Comparison of ENCODE assay signal across 8 cellular contexts in genomic region chr2:37832590-37833197, GRCh38.
DNase-seq lines count a peak whose midpoint lies in the region; ATAC-seq and TF ChIP-seq lines count a peak whose summit lies in the region.

No MANE protein-coding gene starts in this region.

- no peaks in the 10 kb centered on the region for H3K27me3 ChIP-seq in hepatocyte
- H3K27me3 ChIP-seq in skeletal muscle satellite cell (ENCODE audit: control insufficient read depth, insufficient read depth, low read length) = no peaks in the 10 kb centered on the region

- H3K27ac ChIP-seq in HEK293 (ENCODE audit: extremely low read depth, low read depth, low read length) (no peak overlapping the region), hepatocyte (no peak overlapping the region)

- H3K4me2 ChIP-seq in hepatocyte (no peak overlapping the region), skeletal muscle satellite cell (ENCODE audit: low read length) (no peak overlapping the region)

- no peaks in the 10 kb centered on the region for H3K9me2 ChIP-seq in hepatocyte (replicated peaks; ENCODE audit: insufficient read depth)

- no peaks in the 10 kb centered on the region for H3K79me2 ChIP-seq in hepatocyte

- no peaks in the 10 kb centered on the region for H3K9me3 Mint-ChIP-seq in T-helper 2 cell treated with Interferon-gamma antibody and Interleukin-4, amounts not matched to agents 5 μg/mL and 100 μg/mL, for 36 hours

- H3K4me3 ChIP-seq in HEK293 (ENCODE audit: low read depth, low read length) = no peak overlapping the region
- no peak overlapping the region for H3K4me3 ChIP-seq in hepatocyte
- H3K4me3 ChIP-seq in skeletal muscle satellite cell (ENCODE audit: low read length) = no peak overlapping the region

- CTCF ChIA-PET in HEK293 (lab: Yijun Ruan, JAX) = interaction anchor here (0.5 to 7.0 kb wide), 56 partner anchors 8 to 664 kb away, joined by 3 to 121 read pairs (median 4); no protein-coding TSS in a partner anchor

- 35% methylated on average over 3 of the region's 3 CpGs for WGBS in hepatocyte (ENCODE audit: low lambda C conversion rate, missing lambda C conversion rate)

- no peaks in the 10 kb centered on the region for H3K36me3 Mint-ChIP-seq in T-helper 2 cell treated with Interferon-gamma antibody and Interleukin-4, amounts not matched to agents 5 μg/mL and 100 μg/mL, for 36 hours (ENCODE audit: low read depth)

- peaks cover 8% of the 10 kb centered on the region for H3K4me1 ChIP-seq in HEK293 (ENCODE audit: control insufficient read depth, insufficient read depth, low read length)
- peaks cover 8% of the 10 kb centered on the region for H3K4me1 ChIP-seq in hepatocyte (ENCODE audit: insufficient read depth)
- peaks cover 34% of the 10 kb centered on the region for H3K4me1 ChIP-seq in skeletal muscle satellite cell (ENCODE audit: control insufficient read depth, insufficient read depth, low read length)

- DNase-seq in DMS153 (lab: John Stamatoyannopoulos, UW) (peak; percentile 76), NCI-H1930 (lab: John Stamatoyannopoulos, UW) (peak; percentile 28 to 52), amygdala (lab: John Stamatoyannopoulos, UW) (peak in 50 of 56 donors; percentile 3 to 89 (median 48)), hepatocyte (ENCODE audit: low spot score) (peak; percentile 89)
- peak; percentile 59 for DNase-seq in T-helper 2 cell treated with Interferon-gamma antibody and Interleukin-4, amounts not matched to agents 5 μg/mL and 100 μg/mL, for 36 hours (ENCODE audit: low spot score)

- no peaks in the 10 kb centered on the region for H3K9me3 ChIP-seq in HEK293 (ENCODE audit: control insufficient read depth, insufficient read depth, low read depth, low read length)
- no peaks in the 10 kb centered on the region for H3K9me3 ChIP-seq in hepatocyte (ENCODE audit: low read depth)
- H3K9me3 ChIP-seq in skeletal muscle satellite cell (replicated peaks; ENCODE audit: low read length) = no peaks in the 10 kb centered on the region

- no peak overlapping the region for H3K27ac Mint-ChIP-seq in T-helper 2 cell treated with Interferon-gamma antibody and Interleukin-4, amounts not matched to agents 5 μg/mL and 100 μg/mL, for 36 hours

- H3K4me3 Mint-ChIP-seq in T-helper 2 cell treated with Interferon-gamma antibody and Interleukin-4, amounts not matched to agents 5 μg/mL and 100 μg/mL, for 36 hours = no peak overlapping the region

- H3K36me3 ChIP-seq in HEK293 (ENCODE audit: control insufficient read depth in 2 of 2, insufficient read depth in 1 of 2, low read length in 2 of 2) = no peaks in the 10 kb centered on the region
- H3K36me3 ChIP-seq in hepatocyte (replicated peaks; ENCODE audit: insufficient read depth, low read depth) = no peaks in the 10 kb centered on the region
- no peaks in the 10 kb centered on the region for H3K36me3 ChIP-seq in skeletal muscle satellite cell (ENCODE audit: insufficient read depth, low read length)

- TF ChIP-seq CTCF in HEK293 (tag by site-specific recombination; IDR thresholded peaks at IDR 0.05) (peak; percentile 78), hepatocyte (IDR thresholded peaks at IDR 0.05; ENCODE audit: poor library complexity) (peak; percentile 81)

- H3K27me3 Mint-ChIP-seq in T-helper 2 cell treated with Interferon-gamma antibody and Interleukin-4, amounts not matched to agents 5 μg/mL and 100 μg/mL, for 36 hours (ENCODE audit: low read depth) = no peaks in the 10 kb centered on the region

- peaks cover 6% of the 10 kb centered on the region for H3K4me1 Mint-ChIP-seq in T-helper 2 cell treated with Interferon-gamma antibody and Interleukin-4, amounts not matched to agents 5 μg/mL and 100 μg/mL, for 36 hours (ENCODE audit: low read depth)

- POLR2A ChIA-PET in HEK293 (lab: Yijun Ruan, JAX) = interaction anchor here (0.7 to 1.6 kb wide), 2 partner anchors 161 to 162 kb away, joined by 4 read pairs; partner anchors contain the start of gene CDC42EP3

- H4K20me1 ChIP-seq in hepatocyte (ENCODE audit: insufficient read depth, poor library complexity, severe bottlenecking) = no peaks in the 10 kb centered on the region

- no peak for ATAC-seq in GM21717 (IDR thresholded peaks at IDR 0.05; ENCODE audit: unreplicated experiment)

- H3K9ac ChIP-seq in skeletal muscle satellite cell (ENCODE audit: low read depth, low read length) = peak overlapping the region; percentile 45

- no peak overlapping the region for H2AFZ ChIP-seq in hepatocyte

TF ChIP-seq in HEK293, 187 proteins besides CTCF, POLR2A, EP300 and RAD21 (continues in another document):
- no peak for TF ChIP-seq PRDM4 (tag by site-specific recombination; IDR thresholded peaks at IDR 0.05)
- peak; percentile 76 for TF ChIP-seq ZNF654 (tag by site-specific recombination; IDR thresholded peaks at IDR 0.05; ENCODE audit: low read depth)
- peak; percentile 17; the same call in 1 of the 2 replicates for TF ChIP-seq IKZF3 (tag by site-specific recombination; IDR thresholded peaks at IDR 0.05)
- TF ChIP-seq SALL2 (tag by site-specific recombination; IDR thresholded peaks at IDR 0.05; ENCODE audit: borderline replicate concordance) = no peak
- TF ChIP-seq ZNF335 (tag by site-specific recombination; conservative IDR thresholded peaks at IDR 0.05) = peak; percentile 85
- TF ChIP-seq ZNF544 (tag by site-specific recombination; IDR thresholded peaks at IDR 0.05) = no peak
- TF ChIP-seq SP7 (tag by site-specific recombination; IDR thresholded peaks at IDR 0.05) = peak; percentile 37; the same call in 1 of the 2 replicates
- 0 out of 2 replicates have a peak, but pooled peaks have one; percentile 38 for TF ChIP-seq ZNF2 (tag by site-specific recombination; IDR thresholded peaks at IDR 0.05)
- no peak for TF ChIP-seq PRDM2 (tag by site-specific recombination; IDR thresholded peaks at IDR 0.05; ENCODE audit: borderline replicate concordance)
